Comparison of ENCODE assay signal across 23 cellular contexts in genomic region chr21:42846221-42846620, GRCh38. TPM values are rescaled to one million over a fixed set of nuclear protein-coding genes. Genes with fewer than 3 reads are reported as not detected.
DNase-seq lines count a peak whose midpoint lies in the region; ATAC-seq, FAIRE-seq and TF ChIP-seq lines count a peak whose summit lies in the region.
"Had no signal": no experiment of that assay in that cellular context is flagged by ENCODE, and none has a peak within 500 bp of the region (broad histone marks: within the 10 kb centered on the region; RNA-seq: fewer than 3 reads in every experiment).

No MANE protein-coding gene starts in this region.

- no peak overlapping the region for H3K4me3 Mint-ChIP-seq in stimulated activated effector memory CD8-positive, alpha-beta T cell treated with anti-CD3 and anti-CD28 coated beads, Interleukin-12 subunit alpha, Interleukin-12 subunit beta, amount 100 ng/mL, for 72 hours
- H3K4me3 Mint-ChIP-seq: activated B cell treated with CpG ODN at 0.5 μM for 24 hours; activated CD8-positive, alpha-beta T cell treated with anti-CD3 and anti-CD28 coated beads for 36 hours; activated T-helper 17 cell treated with anti-CD3 and anti-CD28 coated beads, Interleukin-2, amount 50 U/mL, for 72 hours; naive B cell had no signal

- no peak overlapping the region for H3K4me3 ChIP-seq in right atrium auricular region
- no peak overlapping the region for H3K4me3 ChIP-seq in Peyer's patch
- H3K4me3 ChIP-seq in kidney (ENCODE audit: low read length in 2 of 2) = no peak overlapping the region
- H3K4me3 ChIP-seq: MG63 had no signal

- peak; percentile 3 for DNase-seq in Right ventricle myocardium inferior (ENCODE audit: missing footprints)
- DNase-seq in right atrium auricular region (ENCODE audit: low spot score) = no peak
- DNase-seq in Peyer's patch = peak in 2 of 3 donors; percentile 13 to 37
- DNase-seq in kidney = peak; percentile 27
- DNase-seq in stimulated activated effector memory CD8-positive, alpha-beta T cell treated with anti-CD3 and anti-CD28 coated beads, Interleukin-12 subunit alpha, Interleukin-12 subunit beta, amount 100 ng/mL, for 72 hours (ENCODE audit: low spot score in 2 of 2) = no peak
- DNase-seq in NCI-H2107 treated with DMSO at 0.1 percent for 48 hours (lab: John Stamatoyannopoulos, UW; ENCODE audit: unreplicated experiment) = no peak
- no peak for DNase-seq in foreskin keratinocyte
- DNase-seq: activated B cell treated with CpG ODN at 0.5 μM for 24 hours; activated CD8-positive, alpha-beta T cell treated with anti-CD3 and anti-CD28 coated beads for 36 hours; effector memory CD4-positive, alpha-beta T cell; GF-D8; kidney glomerular epithelial cell; mesenchymal stem cell; MG63; naive B cell; NCI-H1417; NCI-H2107; NCI-H510A had no signal

- no peak for TF ChIP-seq CTCF in right atrium auricular region (IDR thresholded peaks at IDR 0.05)
- no peak for TF ChIP-seq CTCF in Peyer's patch (IDR thresholded peaks at IDR 0.05)
- TF ChIP-seq CTCF in kidney (IDR thresholded peaks at IDR 0.05; ENCODE audit: borderline replicate concordance, extremely low read depth, insufficient read depth) = no peak
- TF ChIP-seq CTCF in foreskin keratinocyte (conservative IDR thresholded peaks at IDR 0.05) = no peak

- H3K36me3 ChIP-seq in right atrium auricular region (peaks cover 23% of the 10 kb centered on the region), Peyer's patch (peaks cover 0 to 73% (median 0%) of the 10 kb centered on the region in 3 donors), kidney (ENCODE audit: control insufficient read depth in 1 of 2, insufficient read depth in 2 of 2, low read length in 2 of 2) (peaks cover 5 to 11% of the 10 kb centered on the region in 2 donors)

- ATAC-seq in Right ventricle myocardium inferior (no peak), foreskin keratinocyte (no peak)
- no peak for ATAC-seq in stimulated activated effector memory CD8-positive, alpha-beta T cell treated with anti-CD3 and anti-CD28 coated beads, Interleukin-12 subunit alpha, Interleukin-12 subunit beta, amount 100 ng/mL, for 72 hours
- ATAC-seq: activated CD8-positive, alpha-beta T cell treated with anti-CD3 and anti-CD28 coated beads for 36 hours; activated T-helper 17 cell treated with anti-CD3 and anti-CD28 coated beads, Interleukin-2, amount 50 U/mL, for 72 hours; esophagus mucosa had no signal

- H3K4me1 Mint-ChIP-seq in stimulated activated effector memory CD8-positive, alpha-beta T cell treated with anti-CD3 and anti-CD28 coated beads, Interleukin-12 subunit alpha, Interleukin-12 subunit beta, amount 100 ng/mL, for 72 hours = peaks cover 19% of the 10 kb centered on the region
- H3K4me1 Mint-ChIP-seq: activated B cell treated with CpG ODN at 0.5 μM for 24 hours had no signal

- FAIRE-seq in kidney (lab: Jason Lieb, UNC) = no peak
- FAIRE-seq: colon, frontal cortex, H54 had no signal

- no peaks in the 10 kb centered on the region for H3K9me3 Mint-ChIP-seq in stimulated activated effector memory CD8-positive, alpha-beta T cell treated with anti-CD3 and anti-CD28 coated beads, Interleukin-12 subunit alpha, Interleukin-12 subunit beta, amount 100 ng/mL, for 72 hours
- H3K9me3 Mint-ChIP-seq: activated B cell treated with CpG ODN at 0.5 μM for 24 hours; activated CD8-positive, alpha-beta T cell treated with anti-CD3 and anti-CD28 coated beads for 36 hours; activated T-helper 17 cell treated with anti-CD3 and anti-CD28 coated beads, Interleukin-2, amount 50 U/mL, for 72 hours had no signal

- H3K27ac Mint-ChIP-seq in stimulated activated effector memory CD8-positive, alpha-beta T cell treated with anti-CD3 and anti-CD28 coated beads, Interleukin-12 subunit alpha, Interleukin-12 subunit beta, amount 100 ng/mL, for 72 hours = peak overlapping the region; percentile 70
- H3K27ac Mint-ChIP-seq: activated B cell treated with CpG ODN at 0.5 μM for 24 hours; activated CD8-positive, alpha-beta T cell treated with anti-CD3 and anti-CD28 coated beads for 36 hours; activated T-helper 17 cell treated with anti-CD3 and anti-CD28 coated beads, Interleukin-2, amount 50 U/mL, for 72 hours had no signal

- intact Hi-C loops in Right ventricle myocardium inferior (cut with DNase I) (no loop called here), kidney (cut with DNase I) (no loop called here)

- no peak for TF ChIP-seq POLR2A in Peyer's patch (IDR thresholded peaks at IDR 0.05)

- H3K9me3 ChIP-seq in right atrium auricular region (no peaks in the 10 kb centered on the region), Peyer's patch (no peaks in the 10 kb centered on the region), kidney (ENCODE audit: control insufficient read depth in 1 of 2, low read length in 2 of 2) (no peaks in the 10 kb centered on the region)
- H3K9me3 ChIP-seq: MG63 had no signal

- no peak overlapping the region for H3K9ac ChIP-seq in kidney (ENCODE audit: low read length in 2 of 2)

- H3K27me3 ChIP-seq in right atrium auricular region = no peaks in the 10 kb centered on the region
- no peaks in the 10 kb centered on the region for H3K27me3 ChIP-seq in Peyer's patch
- no peaks in the 10 kb centered on the region for H3K27me3 ChIP-seq in foreskin keratinocyte
- H3K27me3 ChIP-seq: MG63 had no signal

- no peak overlapping the region for H3K27ac ChIP-seq in right atrium auricular region
- no peak overlapping the region for H3K27ac ChIP-seq in Peyer's patch
- no peak overlapping the region for H3K27ac ChIP-seq in kidney (ENCODE audit: low read depth in 2 of 2, low read length in 2 of 2)
- H3K27ac ChIP-seq in foreskin keratinocyte = no peak overlapping the region

- H3K4me1 ChIP-seq in right atrium auricular region = no peaks in the 10 kb centered on the region
- no peaks in the 10 kb centered on the region for H3K4me1 ChIP-seq in Peyer's patch
- H3K4me1 ChIP-seq in kidney (ENCODE audit: control insufficient read depth in 1 of 2, insufficient read depth in 1 of 2, low read depth in 1 of 2, low read length in 2 of 2) = no peaks in the 10 kb centered on the region
- no peaks in the 10 kb centered on the region for H3K4me1 ChIP-seq in foreskin keratinocyte

- H3K36me3 Mint-ChIP-seq in stimulated activated effector memory CD8-positive, alpha-beta T cell treated with anti-CD3 and anti-CD28 coated beads, Interleukin-12 subunit alpha, Interleukin-12 subunit beta, amount 100 ng/mL, for 72 hours = peaks cover 89% of the 10 kb centered on the region

RNA-seq across cellular contexts. Expression of gene WDR4, which starts 33.1 kb away (rescaled TPM):
- total RNA-seq in Right ventricle myocardium inferior (6.5 TPM), right atrium auricular region (1 to 10 TPM; 1.7 to 4.8 TPM), Peyer's patch (10 to 100 TPM; 12.8 to 51.2 (median 26.3) TPM), kidney (20.4 TPM), foreskin keratinocyte (26.1 and 30.7 TPM in 2 replicates)
- polyA plus RNA-seq in kidney (ENCODE audit: insufficient read depth, low read depth, low replicate concordance) (4.8 TPM), foreskin keratinocyte (24.6 and 33.9 TPM in 2 replicates)

RNA-seq across cellular contexts. Expression of gene NDUFV3, which starts 46.9 kb away (rescaled TPM):
- total RNA-seq in Right ventricle myocardium inferior (61.0 TPM), right atrium auricular region (10 to 100 TPM; 28.8 to 37.4 TPM), Peyer's patch (10 to 100 TPM; 32.9 to 73.4 (median 54.9) TPM), kidney (29.6 TPM), foreskin keratinocyte (42.3 and 45.6 TPM in 2 replicates)
- polyA plus RNA-seq in kidney (ENCODE audit: insufficient read depth, low read depth, low replicate concordance) (37.0 TPM), foreskin keratinocyte (30.1 and 32.8 TPM in 2 replicates)

Comparison
In these comparisons a context has a peak if more than half of its experiments do, and no peak if none do; other contexts are left out.
1. DNase-seq: peak in Right ventricle myocardium inferior (single experiment), Peyer's patch (2 of 3) and kidney (single experiment); none in right atrium auricular region (single experiment), stimulated activated effector memory CD8-positive, alpha-beta T cell treated with anti-CD3 and anti-CD28 coated beads, Interleukin-12 subunit alpha, Interleukin-12 subunit beta, amount 100 ng/mL, for 72 hours (0 of 2), NCI-H2107 treated with DMSO at 0.1 percent for 48 hours (single experiment) and foreskin keratinocyte (0 of 2).